Comparison of ENCODE assay signal across 23 cellular contexts in genomic region chr1:244197851-244198375, GRCh38.
A peak's percentile ranks its signal among the peaks of the same experiment; 100 is the strongest.
DNase-seq lines count a peak whose midpoint lies in the region; FAIRE-seq and TF ChIP-seq lines count a peak whose summit lies in the region.
"Had no signal": no experiment of that assay in that cellular context is flagged by ENCODE, and none has a peak within 500 bp of the region (broad histone marks: within the 10 kb centered on the region; RNA-seq: fewer than 3 reads in every experiment).

No MANE protein-coding gene starts in this region.

- no peaks in the 10 kb centered on the region for H3K36me3 ChIP-seq in mammary epithelial cell (ENCODE audit: insufficient read depth, low read length)
- H3K36me3 ChIP-seq in smooth muscle cell (ENCODE audit: low read depth), result no peaks in the 10 kb centered on the region
- H3K36me3 ChIP-seq in transverse colon, result no peaks in the 10 kb centered on the region

- no peak overlapping the region for H3K4me3 Mint-ChIP-seq in glutamatergic neuron (ENCODE audit: unreplicated experiment)
- H3K4me3 Mint-ChIP-seq: B cell, CD14-positive monocyte had no signal

- no peak for TF ChIP-seq EP300 in transverse colon (IDR thresholded peaks at IDR 0.05; ENCODE audit: low read depth)

- H3K27ac ChIP-seq in mammary epithelial cell (ENCODE audit: insufficient read depth, low read depth, low read length), result no peak overlapping the region
- H3K27ac ChIP-seq in smooth muscle cell (ENCODE audit: low read depth), result peak overlapping the region; percentile 35
- no peak overlapping the region for H3K27ac ChIP-seq in transverse colon
- no peak overlapping the region for H3K27ac ChIP-seq in substantia nigra (ENCODE audit: low read depth, low read length, poor library complexity, severe bottlenecking)
- H3K27ac ChIP-seq: A549, KMS-11 had no signal

- H3K36me3 Mint-ChIP-seq in glutamatergic neuron (ENCODE audit: unreplicated experiment), result no peaks in the 10 kb centered on the region
- H3K36me3 Mint-ChIP-seq: CD14-positive monocyte had no signal

- 47% methylated on average over 7 of the region's 7 CpGs for WGBS in mammary epithelial cell (ENCODE audit: low coverage, missing lambda C conversion rate)
- WGBS in smooth muscle cell (ENCODE audit: low lambda C conversion rate), result 63% methylated on average over 7 of the region's 7 CpGs
- 83% methylated on average over 7 of the region's 7 CpGs; no CpG with 5 or more reads in 1 of the 2 donors for WGBS in transverse colon (ENCODE audit: low coverage in 1 of 2), 2 donors

- H3K4me1 ChIP-seq in mammary epithelial cell (ENCODE audit: insufficient read depth, low read length) (peaks cover 2% of the 10 kb centered on the region), smooth muscle cell (ENCODE audit: low read depth) (no peaks in the 10 kb centered on the region), transverse colon (no peaks in the 10 kb centered on the region)
- H3K4me1 ChIP-seq: A549 had no signal

- H3F3A ChIP-seq in smooth muscle cell (ENCODE audit: low read depth), result no peaks in the 10 kb centered on the region

- intact Hi-C loops in mammary epithelial cell (cut with micrococcal nuclease), result no loop called here
- intact Hi-C loops in transverse colon (cut with DNase I; ENCODE audit: low total_unique reads), result no loop called here

- CTCF ChIA-PET in mammary epithelial cell (lab: Charles Lee; ENCODE audit: low non-redundant PET) (no interaction called here), HEK293T (lab: Yijun Ruan, JAX) (no interaction called here)

- DNase-seq in NCI-H226 (peak; percentile 62), mammary epithelial cell (peak; percentile 82), glutamatergic neuron (no peak), smooth muscle cell (lab: John Stamatoyannopoulos, UW; ENCODE audit: unreplicated experiment) (no peak), H54 (ENCODE audit: insufficient read length, low spot score) (no peak), HEK293T (ENCODE audit: extremely low spot score) (no peak), transverse colon (no peak), substantia nigra (lab: John Stamatoyannopoulos, UW) (no peak)
- DNase-seq: GDM1, NCI-H1105, NCI-H146, NCI-H2029 treated with DMSO at 0.1 percent for 48 hours, NCI-H345, NCI-H524 treated with DMSO at 0.1 percent for 48 hours, NCI-H82, Right ventricle myocardium superior had no signal

- TF ChIP-seq CTCF in mammary epithelial cell (conservative IDR thresholded peaks at IDR 0.05 in 1 of 2, IDR thresholded peaks at IDR 0.05 in 1 of 2; ENCODE audit: extremely low read depth in 1 of 2, insufficient read depth in 1 of 2, low read depth in 1 of 2, low read length in 2 of 2), result no peak
- no peak for TF ChIP-seq CTCF in glutamatergic neuron (IDR thresholded peaks at IDR 0.05; ENCODE audit: partially characterized antibody, unreplicated experiment)
- no peak for TF ChIP-seq CTCF in smooth muscle cell (IDR thresholded peaks at IDR 0.05; ENCODE audit: borderline replicate concordance, insufficient read depth, poor library complexity, severe bottlenecking)
- TF ChIP-seq CTCF in transverse colon (IDR thresholded peaks at IDR 0.05), result no peak

- H3K4me2 ChIP-seq in mammary epithelial cell (ENCODE audit: insufficient read depth, low read depth, low read length) (no peak overlapping the region), smooth muscle cell (no peak overlapping the region)
- H3K4me2 ChIP-seq: A549, KMS-11 had no signal

- no peak overlapping the region for H3K4me3 ChIP-seq in mammary epithelial cell (replicated peaks in 1 of 3; ENCODE audit: insufficient read depth in 1 of 3, low read depth in 2 of 3, low read length in 3 of 3)
- no peak overlapping the region for H3K4me3 ChIP-seq in smooth muscle cell
- H3K4me3 ChIP-seq in transverse colon, result no peak overlapping the region
- H3K4me3 ChIP-seq: A549 had no signal

- POLR2A ChIA-PET in HEK293T (lab: Yijun Ruan, JAX), result no interaction called here

- peak overlapping the region; percentile 50 for H3K27ac Mint-ChIP-seq in glutamatergic neuron (ENCODE audit: unreplicated experiment)
- H3K27ac Mint-ChIP-seq: B cell had no signal

- TF ChIP-seq POLR2A in H54 (IDR thresholded peaks at IDR 0.05; ENCODE audit: low read depth, low read length) (no peak), transverse colon (IDR thresholded peaks at IDR 0.05) (no peak)

- no peaks in the 10 kb centered on the region for H3K9me3 ChIP-seq in mammary epithelial cell (replicated peaks; ENCODE audit: insufficient read depth, low read length)
- H3K9me3 ChIP-seq in smooth muscle cell (replicated peaks; ENCODE audit: low read depth), result no peaks in the 10 kb centered on the region
- H3K9me3 ChIP-seq in transverse colon, result no peaks in the 10 kb centered on the region
- H3K9me3 ChIP-seq: A549 had no signal

- no peak for FAIRE-seq in H54 (lab: Jason Lieb, UNC)
- FAIRE-seq: A549, GM19239, H1, RCC 7860 had no signal

- H3K9ac ChIP-seq in mammary epithelial cell (ENCODE audit: insufficient read depth, low read length), result no peak overlapping the region
- no peak overlapping the region for H3K9ac ChIP-seq in smooth muscle cell (ENCODE audit: low read depth)
- H3K9ac ChIP-seq: KMS-11 had no signal

- H3K79me2 ChIP-seq in mammary epithelial cell (ENCODE audit: insufficient read depth, low read length), result no peaks in the 10 kb centered on the region
- H3K79me2 ChIP-seq in smooth muscle cell (ENCODE audit: low read depth), result no peaks in the 10 kb centered on the region

- no TSS peak for BruUV-seq in mammary epithelial cell (replicated peaks; lab: Mats Ljungman, UMichigan)

- H2AFZ ChIP-seq in mammary epithelial cell (ENCODE audit: low read depth, low read length) (peak overlapping the region; percentile 49), smooth muscle cell (ENCODE audit: low read depth) (no peak overlapping the region)

- H4K20me1 ChIP-seq in mammary epithelial cell (ENCODE audit: insufficient read depth, low read length), result no peaks in the 10 kb centered on the region
- no peaks in the 10 kb centered on the region for H4K20me1 ChIP-seq in smooth muscle cell (ENCODE audit: low read depth)

- H3K4me1 Mint-ChIP-seq in glutamatergic neuron (ENCODE audit: low read depth, unreplicated experiment), result peaks cover 23% of the 10 kb centered on the region
- H3K4me1 Mint-ChIP-seq: B cell had no signal

- in situ Hi-C loops in mammary epithelial cell (cut with MboI; ENCODE audit: low sequenced_read_pairs in 2 of 2), result no loop called here
- in situ Hi-C loops in transverse colon (cut with MboI; ENCODE audit: low pct_ligation_motif_present in 1 of 4, low pct_unique_long_range_greater_than_20kb in 1 of 4, low sequenced_read_pairs in 3 of 4), result no loop called here

- dilution Hi-C loops in mammary epithelial cell (cut with HindIII; ENCODE audit: low sequenced_read_pairs), result loop anchor here (5.0 kb wide), 1 partner anchor 106 kb away; no protein-coding TSS in a partner anchor

- peaks cover 8% of the 10 kb centered on the region for H3K9me3 Mint-ChIP-seq in glutamatergic neuron (ENCODE audit: unreplicated experiment)

- H3K27me3 Mint-ChIP-seq in glutamatergic neuron (ENCODE audit: unreplicated experiment), result peaks cover 7% of the 10 kb centered on the region
- H3K27me3 Mint-ChIP-seq: B cell had no signal

- H3K27me3 ChIP-seq in mammary epithelial cell (ENCODE audit: insufficient read depth, low read length) (no peaks in the 10 kb centered on the region), smooth muscle cell (ENCODE audit: low read depth) (no peaks in the 10 kb centered on the region), transverse colon (no peaks in the 10 kb centered on the region)

TF ChIP-seq in HEK293T, 16 proteins besides CTCF, POLR2A, EP300 and RAD21:
- no peak for TF ChIP-seq L3MBTL2 (conservative IDR thresholded peaks at IDR 0.05)
- TF ChIP-seq BHLHE40 (IDR thresholded peaks at IDR 0.05; ENCODE audit: borderline replicate concordance), result no peak

Comparison
In these comparisons a context has a peak if more than half of its experiments do, and no peak if none do; other contexts are left out.
1. DNase-seq: peak in NCI-H226 (single experiment) and mammary epithelial cell (single experiment); none in glutamatergic neuron (single experiment), smooth muscle cell (single experiment), H54 (single experiment), HEK293T (single experiment), transverse colon (single experiment) and substantia nigra (0 of 49).